Comparison of ENCODE assay signal across 15 cellular contexts in genomic region chr1:8404450-8405370, GRCh38.
DNase-seq lines count a peak whose midpoint lies in the region; ATAC-seq and TF ChIP-seq lines count a peak whose summit lies in the region.
"Had no signal": no experiment of that assay in that cellular context is flagged by ENCODE, and none has a peak within 500 bp of the region (broad histone marks: within the 10 kb centered on the region; RNA-seq: fewer than 3 reads in every experiment).

No MANE protein-coding gene starts in this region.

- 81 to 86% (median 82%) methylated on average over 10 of the region's 10 CpGs for WGBS in adrenal gland, 4 donors
- 90 to 92% methylated on average over 10 of the region's 10 CpGs for WGBS in tibial nerve, 2 donors

- ATAC-seq in CD4-positive, CD25-positive, alpha-beta regulatory T cell (ENCODE audit: low read depth in 2 of 2), result no peak
- ATAC-seq in HG03280 (IDR thresholded peaks at IDR 0.05; ENCODE audit: unreplicated experiment), result no peak
- ATAC-seq: left ventricle myocardium superior had no signal

- H3K36me3 ChIP-seq in A673 (ENCODE audit: insufficient read depth, low read length, poor library complexity, severe bottlenecking), result peaks cover 21% of the 10 kb centered on the region
- peaks cover 40% of the 10 kb centered on the region for H3K36me3 ChIP-seq in CD4-positive, CD25-positive, alpha-beta regulatory T cell (ENCODE audit: control insufficient read depth, insufficient read depth, low read length)
- H3K36me3 ChIP-seq in adrenal gland (replicated peaks in 1 of 2), result peaks cover 0 to 17% of the 10 kb centered on the region in 2 donors
- peaks cover 0 to 39% (median 0%) of the 10 kb centered on the region in 3 donors for H3K36me3 ChIP-seq in tibial nerve

- intact Hi-C loops in A673 (cut with micrococcal nuclease; ENCODE audit: unreplicated experiment), result no loop called here
- intact Hi-C loops in adrenal gland (cut with DNase I), result no loop called here

- CTCF ChIA-PET in A673 (lab: Charles Lee), result no interaction called here

- no peaks in the 10 kb centered on the region for H3K27me3 Mint-ChIP-seq in CD4-positive, CD25-positive, alpha-beta regulatory T cell
- H3K27me3 Mint-ChIP-seq in nephron progenitor cell (ENCODE audit: low read depth, poor library complexity), result no peaks in the 10 kb centered on the region

- H3K4me1 ChIP-seq in A673 (ENCODE audit: insufficient read depth, low read length, poor library complexity, severe bottlenecking), result peaks cover 52% of the 10 kb centered on the region
- H3K4me1 ChIP-seq in CD4-positive, CD25-positive, alpha-beta regulatory T cell (ENCODE audit: control insufficient read depth, insufficient read depth, low read length, poor library complexity, severe bottlenecking), result peaks cover 37% of the 10 kb centered on the region
- peaks cover 29 to 50% of the 10 kb centered on the region in 2 donors for H3K4me1 ChIP-seq in adrenal gland (replicated peaks in 1 of 2)
- H3K4me1 ChIP-seq in tibial nerve, result peaks cover 0 to 44% (median 30%) of the 10 kb centered on the region in 4 donors

- peaks cover 32 to 57% (median 42%) of the 10 kb centered on the region in 4 donors for H3K4me1 Mint-ChIP-seq in CD4-positive, CD25-positive, alpha-beta regulatory T cell
- H3K4me1 Mint-ChIP-seq in nephron progenitor cell, result peaks cover 50% of the 10 kb centered on the region

- H3K27me3 ChIP-seq in A673 (replicated peaks; ENCODE audit: insufficient read depth, low read depth, low read length, poor library complexity) (no peaks in the 10 kb centered on the region), adrenal gland (no peaks in the 10 kb centered on the region), tibial nerve (no peaks in the 10 kb centered on the region)
- H3K27me3 ChIP-seq in CD4-positive, CD25-positive, alpha-beta regulatory T cell (ENCODE audit: control insufficient read depth, insufficient read depth, low read length), result no peaks in the 10 kb centered on the region
- H3K27me3 ChIP-seq: BLaER1 had no signal

- no peak for TF ChIP-seq EP300 in tibial nerve (IDR thresholded peaks at IDR 0.05)

- no TSS peak for BruUV-seq in A673 (replicated peaks; lab: Mats Ljungman, UMichigan)

- TF ChIP-seq POLR2A in adrenal gland (IDR thresholded peaks at IDR 0.05) (no peak), tibial nerve (IDR thresholded peaks at IDR 0.05) (no peak)

- H3K4me3 Mint-ChIP-seq in CD4-positive, CD25-positive, alpha-beta regulatory T cell, result peak overlapping the region in 1 of 4 donors; percentile 52
- no peak overlapping the region for H3K4me3 Mint-ChIP-seq in nephron progenitor cell
- H3K4me3 Mint-ChIP-seq: activated T-helper 1 cell treated with anti-CD3 and anti-CD28 coated beads, Interleukin-12 subunit alpha, Interleukin-12 subunit beta, Interleukin-2, Interleukin-4 antibody, amounts not matched to agents 30 ng/mL and 10 ng/mL and 1 ng/mL, durations not matched to agents 14 hours and 24 hours and 36 hours; neural crest cell had no signal

- H3K27ac ChIP-seq in A673 (ENCODE audit: low read depth, low read length, poor library complexity, severe bottlenecking), result peak overlapping the region; percentile 64
- peak overlapping the region; percentile 41 for H3K27ac ChIP-seq in CD4-positive, CD25-positive, alpha-beta regulatory T cell (ENCODE audit: insufficient read depth, low read length, poor library complexity, severe bottlenecking)
- H3K27ac ChIP-seq in adrenal gland, result peak overlapping the region in 3 of 5 donors; percentile 15 to 65 (median 33)
- H3K27ac ChIP-seq in tibial nerve, result peak overlapping the region in 2 of 4 donors; percentile 34 to 56
- H3K27ac ChIP-seq: BLaER1, RWPE1 had no signal

- peaks cover 48% of the 10 kb centered on the region for H3K36me3 Mint-ChIP-seq in CD4-positive, CD25-positive, alpha-beta regulatory T cell
- H3K36me3 Mint-ChIP-seq in nephron progenitor cell (ENCODE audit: low read depth), result peaks cover 64% of the 10 kb centered on the region

- H3K27ac Mint-ChIP-seq in CD4-positive, CD25-positive, alpha-beta regulatory T cell, result peak overlapping the region in 2 of 3 donors; percentile 43 to 91
- peak overlapping the region; percentile 71 for H3K27ac Mint-ChIP-seq in nephron progenitor cell
- H3K27ac Mint-ChIP-seq: activated T-helper 1 cell treated with anti-CD3 and anti-CD28 coated beads, Interleukin-12 subunit alpha, Interleukin-12 subunit beta, Interleukin-2, Interleukin-4 antibody, amounts not matched to agents 30 ng/mL and 10 ng/mL and 1 ng/mL, durations not matched to agents 14 hours and 24 hours and 36 hours had no signal

- TF ChIP-seq CTCF in A673 (conservative IDR thresholded peaks at IDR 0.05; ENCODE audit: low read depth, low read length), result no peak
- no peak for TF ChIP-seq CTCF in adrenal gland (IDR thresholded peaks at IDR 0.05)
- TF ChIP-seq CTCF in nephron progenitor cell (IDR thresholded peaks at IDR 0.05), result no peak
- no peak for TF ChIP-seq CTCF in tibial nerve (IDR thresholded peaks at IDR 0.05)

- no peaks in the 10 kb centered on the region for H3K9me3 ChIP-seq in A673 (ENCODE audit: low read depth, low read length, poor library complexity, severe bottlenecking)
- no peaks in the 10 kb centered on the region for H3K9me3 ChIP-seq in CD4-positive, CD25-positive, alpha-beta regulatory T cell (ENCODE audit: control insufficient read depth in 2 of 2, low read length in 2 of 2)
- H3K9me3 ChIP-seq in adrenal gland (replicated peaks in 1 of 3), result no peaks in the 10 kb centered on the region
- H3K9me3 ChIP-seq in tibial nerve, result no peaks in the 10 kb centered on the region

- DNase-seq in A673 (ENCODE audit: low spot score) (peak; percentile 73), adrenal gland (no peak), nephron progenitor cell (no peak), tibial nerve (ENCODE audit: low spot score in 2 of 2) (no peak), midbrain (lab: John Stamatoyannopoulos, UW) (no peak)
- no peak for DNase-seq in CD4-positive, CD25-positive, alpha-beta regulatory T cell
- DNase-seq in stimulated activated CD4-positive, alpha-beta T cell treated with anti-CD3 and anti-CD28 coated beads, Interleukin-4, amount 100 ng/mL, for 1 hour, result no peak
- DNase-seq: activated CD4-positive, alpha-beta T cell treated with anti-CD3 and anti-CD28 coated beads for 48 hours; left ventricle myocardium superior; stimulated activated naive CD4-positive, alpha-beta T cell had no signal

- H3K9me3 Mint-ChIP-seq in CD4-positive, CD25-positive, alpha-beta regulatory T cell, result no peaks in the 10 kb centered on the region
- peaks cover 14% of the 10 kb centered on the region for H3K9me3 Mint-ChIP-seq in nephron progenitor cell
- H3K9me3 Mint-ChIP-seq: activated T-helper 1 cell treated with anti-CD3 and anti-CD28 coated beads, Interleukin-12 subunit alpha, Interleukin-12 subunit beta, Interleukin-2, Interleukin-4 antibody, amounts not matched to agents 30 ng/mL and 10 ng/mL and 1 ng/mL, durations not matched to agents 14 hours and 24 hours and 36 hours; neural crest cell had no signal

- H3K4me3 ChIP-seq in A673 (ENCODE audit: low read depth, low read length, poor library complexity, severe bottlenecking), result no peak overlapping the region
- H3K4me3 ChIP-seq in CD4-positive, CD25-positive, alpha-beta regulatory T cell (ENCODE audit: low read depth, low read length), result no peak overlapping the region
- no peak overlapping the region for H3K4me3 ChIP-seq in adrenal gland
- no peak overlapping the region for H3K4me3 ChIP-seq in tibial nerve
- H3K4me3 ChIP-seq: BLaER1 had no signal

- POLR2A ChIA-PET in A673 (lab: Charles Lee; ENCODE audit: low non-redundant PET), result interaction anchor here (0.6 kb wide), 1 partner anchor 450 kb away, joined by 3 read pairs; no protein-coding TSS in a partner anchor
